In genomic region chr11:57425565-57426438, GRCh38 we compare ENCODE assay signal across 8 cellular contexts. TPM values are rescaled to one million over a fixed set of nuclear protein-coding genes. Genes with fewer than 3 reads are reported as not detected.
A peak's percentile ranks its signal among the peaks of the same experiment; 100 is the strongest.
DNase-seq lines count a peak whose midpoint lies in the region; ATAC-seq, FAIRE-seq and TF ChIP-seq lines count a peak whose summit lies in the region.

No MANE protein-coding gene starts in this region.

- peaks cover 46% of the 10 kb centered on the region for H3K4me1 Mint-ChIP-seq in activated CD4-positive, alpha-beta T cell treated with anti-CD3 and anti-CD28 coated beads for 36 hours
- peaks cover 59% of the 10 kb centered on the region for H3K4me1 Mint-ChIP-seq in stimulated activated naive CD8-positive, alpha-beta T cell treated with anti-CD3 and anti-CD28 coated beads, Interleukin-15, Interleukin-2, amounts not matched to agents 100 ng/mL and 50 ng/mL, for 24 hours (ENCODE audit: low read depth)

- no peaks in the 10 kb centered on the region for H3K27me3 Mint-ChIP-seq in activated CD4-positive, alpha-beta T cell treated with anti-CD3 and anti-CD28 coated beads for 36 hours
- H3K27me3 Mint-ChIP-seq in stimulated activated naive CD8-positive, alpha-beta T cell treated with anti-CD3 and anti-CD28 coated beads, Interleukin-15, Interleukin-2, amounts not matched to agents 100 ng/mL and 50 ng/mL, for 24 hours, result no peaks in the 10 kb centered on the region

- CTCF ChIA-PET in activated CD4-positive, alpha-beta T cell treated with anti-CD3 and anti-CD28 coated beads for 36 hours (lab: Charles Lee), result interaction anchor here (0.5 to 2.8 kb wide), 12 partner anchors 15 to 281 kb away, joined by 3 to 21 read pairs (median 3); partner anchors contain the start of gene RTN4RL2

- no peaks in the 10 kb centered on the region for H3K9me1 ChIP-seq in keratinocyte (ENCODE audit: control insufficient read depth, extremely low read depth, insufficient read depth, low read length)

- H3K4me3 ChIP-seq in astrocyte of the cerebellum (ENCODE audit: low read depth, low read length) (peak overlapping the region; percentile 46), keratinocyte (ENCODE audit: control insufficient read depth in 2 of 3, extremely low read depth in 1 of 3, insufficient read depth in 2 of 3, low read depth in 1 of 3, low read length in 3 of 3) (peak overlapping the region; percentile 4 to 80 (median 64))

- H3K36me3 ChIP-seq in keratinocyte (ENCODE audit: control insufficient read depth in 2 of 2, extremely low read depth in 1 of 2, insufficient read depth in 2 of 2, low read length in 2 of 2), result peaks cover 0 to 22% of the 10 kb centered on the region in 2 experiments

- H3K27me3 ChIP-seq in keratinocyte (ENCODE audit: control insufficient read depth, extremely low read depth, insufficient read depth, low read length), result no peaks in the 10 kb centered on the region

- H2AFZ ChIP-seq in keratinocyte (ENCODE audit: control insufficient read depth, low read length), result no peak overlapping the region

- ATAC-seq in activated CD4-positive, alpha-beta T cell treated with anti-CD3 and anti-CD28 coated beads for 36 hours, result no peak
- no peak for ATAC-seq in HG03097 (IDR thresholded peaks at IDR 0.05; ENCODE audit: low FRiP score, unreplicated experiment)

- no peaks in the 10 kb centered on the region for H3K9me3 ChIP-seq in keratinocyte (ENCODE audit: control insufficient read depth, low read depth, low read length)

- no peaks in the 10 kb centered on the region for H4K20me1 ChIP-seq in keratinocyte (ENCODE audit: control insufficient read depth, extremely low read depth, insufficient read depth, low read length)

- DNase-seq in activated CD4-positive, alpha-beta T cell treated with anti-CD3 and anti-CD28 coated beads for 36 hours, result peak; percentile 28
- DNase-seq in activated CD4-positive, alpha-beta T cell treated with anti-CD3 and anti-CD28 coated beads, Interleukin-2, amount 50 U/mL, for 1 hour, result no peak
- DNase-seq in astrocyte of the cerebellum (ENCODE audit: low read depth), result no peak
- no peak for DNase-seq in keratinocyte (ENCODE audit: low read depth, low spot score)
- DNase-seq in NCI-H1694 (lab: John Stamatoyannopoulos, UW), result no peak
- no peak for DNase-seq in SIG-M5 treated with dmso at 0.1 percent for 504 hours (lab: John Stamatoyannopoulos, UW; ENCODE audit: unreplicated experiment)

- H3K4me3 Mint-ChIP-seq in activated CD4-positive, alpha-beta T cell treated with anti-CD3 and anti-CD28 coated beads for 36 hours, result peak overlapping the region; percentile 98
- peak overlapping the region; percentile 96 for H3K4me3 Mint-ChIP-seq in stimulated activated naive CD8-positive, alpha-beta T cell treated with anti-CD3 and anti-CD28 coated beads, Interleukin-15, Interleukin-2, amounts not matched to agents 100 ng/mL and 50 ng/mL, for 24 hours

- H3K9ac ChIP-seq in keratinocyte (ENCODE audit: control insufficient read depth, extremely low read depth, insufficient read depth, low read length), result peak overlapping the region; percentile 91

- POLR2A ChIA-PET in activated CD4-positive, alpha-beta T cell treated with anti-CD3 and anti-CD28 coated beads for 36 hours (lab: Charles Lee), result interaction anchor here (1.4 to 1.7 kb wide), 2 partner anchors 32 to 316 kb away, joined by 5 read pairs; partner anchors contain the start of gene SELENOH

- dilution Hi-C loops in keratinocyte (cut with MboI; ENCODE audit: extremely low pct_ligation_motif_present, low sequenced_read_pairs), result no loop called here

- peaks cover 42% of the 10 kb centered on the region for H3K4me1 ChIP-seq in keratinocyte (ENCODE audit: control insufficient read depth, extremely low read depth, insufficient read depth, low read length)

- intact Hi-C loops in activated CD4-positive, alpha-beta T cell treated with anti-CD3 and anti-CD28 coated beads for 36 hours (cut with DNase I, micrococcal nuclease), result loop anchor here (1.0 to 5.0 kb wide), 17 partner anchors 20 to 1716 kb away; partner anchors contain the start of genes MED19 (in 2 of the 2), TMX2 (in 2 of the 2), CLP1 (in 1 of the 2) and FAM111A (in 1 of the 2)

- peak overlapping the region; percentile 95 for H3K27ac Mint-ChIP-seq in activated CD4-positive, alpha-beta T cell treated with anti-CD3 and anti-CD28 coated beads for 36 hours
- peak overlapping the region; percentile 96 for H3K27ac Mint-ChIP-seq in stimulated activated naive CD8-positive, alpha-beta T cell treated with anti-CD3 and anti-CD28 coated beads, Interleukin-15, Interleukin-2, amounts not matched to agents 100 ng/mL and 50 ng/mL, for 24 hours

- no peaks in the 10 kb centered on the region for H3K9me3 Mint-ChIP-seq in activated CD4-positive, alpha-beta T cell treated with anti-CD3 and anti-CD28 coated beads for 36 hours (ENCODE audit: low read depth)
- H3K9me3 Mint-ChIP-seq in stimulated activated naive CD8-positive, alpha-beta T cell treated with anti-CD3 and anti-CD28 coated beads, Interleukin-15, Interleukin-2, amounts not matched to agents 100 ng/mL and 50 ng/mL, for 24 hours, result no peaks in the 10 kb centered on the region

- H3K36me3 Mint-ChIP-seq in activated CD4-positive, alpha-beta T cell treated with anti-CD3 and anti-CD28 coated beads for 36 hours (ENCODE audit: low read depth), result peaks cover 59% of the 10 kb centered on the region
- peaks cover 58% of the 10 kb centered on the region for H3K36me3 Mint-ChIP-seq in stimulated activated naive CD8-positive, alpha-beta T cell treated with anti-CD3 and anti-CD28 coated beads, Interleukin-15, Interleukin-2, amounts not matched to agents 100 ng/mL and 50 ng/mL, for 24 hours (ENCODE audit: low read depth)

- peaks cover 32% of the 10 kb centered on the region for H3K79me2 ChIP-seq in keratinocyte (ENCODE audit: control insufficient read depth, insufficient read depth, low read length)

- H3K27ac ChIP-seq in keratinocyte (ENCODE audit: control insufficient read depth, insufficient read depth, low read length), result peak overlapping the region; percentile 98

- H3K4me2 ChIP-seq in keratinocyte (ENCODE audit: control insufficient read depth, extremely low read depth, insufficient read depth, low read depth, low read length), result peak overlapping the region; percentile 75

- peak; percentile 23 for FAIRE-seq in keratinocyte (lab: Jason Lieb, UNC)

- in situ Hi-C loops in astrocyte of the cerebellum (cut with HindIII; ENCODE audit: low sequenced_read_pairs), result no loop called here

- TF ChIP-seq CTCF in astrocyte of the cerebellum (IDR thresholded peaks at IDR 0.05; ENCODE audit: low read depth, low read length, missing control alignments) (no peak), keratinocyte (optimal IDR thresholded peaks at IDR 0.05 in 1 of 3, IDR thresholded peaks at IDR 0.05 in 1 of 3, conservative IDR thresholded peaks at IDR 0.05 in 1 of 3; ENCODE audit: extremely low read depth in 1 of 3, insufficient read depth in 2 of 3, low read length in 3 of 3) (no peak)

RNA-seq across cellular contexts. Expression of gene SLC43A3, which starts 1.1 kb away (rescaled TPM):
- 100 to 1,000 TPM; 268 to 333 TPM for total RNA-seq in activated CD4-positive, alpha-beta T cell treated with anti-CD3 and anti-CD28 coated beads for 36 hours
- 14.1 to 83.9 TPM (median 48.1 TPM) in 3 replicates for polyA plus RNA-seq in keratinocyte
- polyA plus RNA-seq in keratinocyte (2011; ENCODE audit: low read depth), result 3.1 TPM
- polyA plus RNA-seq in keratinocyte (2011; cell fraction: cytosol; rRNA removed), result 15.0 and 22.1 TPM in 2 replicates
- 40.2 and 49.1 TPM in 2 replicates for polyA plus RNA-seq in keratinocyte (2011; cell fraction: nucleus; rRNA removed)
- polyA plus RNA-seq in keratinocyte (2012; ENCODE audit: low replicate concordance), result 8.9 and 50.8 TPM in 2 replicates
- polyA minus RNA-seq in keratinocyte, result 35.7 to 91.4 TPM (median 88.4 TPM) in 3 replicates
- polyA minus RNA-seq in keratinocyte (2011; cell fraction: cytosol; rRNA and poly(A)+ RNA removed), result 23.4 TPM
- polyA minus RNA-seq in keratinocyte (2011; cell fraction: nucleus; rRNA and poly(A)+ RNA removed), result 20.5 and 26.0 TPM in 2 replicates

RNA-seq across cellular contexts. Expression of gene RTN4RL2, which starts 34.5 kb away (rescaled TPM):
- total RNA-seq in activated CD4-positive, alpha-beta T cell treated with anti-CD3 and anti-CD28 coated beads for 36 hours, result under 1 TPM; 0.33 to 0.39 TPM
- 0.03 to 0.12 TPM in 2 of 3 replicates, not detected in the other for polyA plus RNA-seq in keratinocyte
- polyA plus RNA-seq in keratinocyte (2011; ENCODE audit: low read depth), result not detected
- 0.18 TPM in 1 of 2 replicates, not detected in the other for polyA plus RNA-seq in keratinocyte (2011; cell fraction: cytosol; rRNA removed)
- polyA plus RNA-seq in keratinocyte (2011; cell fraction: nucleus; rRNA removed), result 0.13 TPM in 1 of 2 replicates, not detected in the other
- polyA plus RNA-seq in keratinocyte (2012; ENCODE audit: low replicate concordance), result 0.28 and 0.39 TPM in 2 replicates
- not detected in 3 replicates for polyA minus RNA-seq in keratinocyte
- not detected for polyA minus RNA-seq in keratinocyte (2011; cell fraction: cytosol; rRNA and poly(A)+ RNA removed)
- polyA minus RNA-seq in keratinocyte (2011; cell fraction: nucleus; rRNA and poly(A)+ RNA removed), result not detected in 2 replicates

RNA-seq across cellular contexts. Expression of gene PRG2, which starts 35.4 kb away (rescaled TPM):
- 1 to 10 TPM in 1 of 2 experiments, under 1 TPM in 1; 0.98 to 1.6 TPM for total RNA-seq in activated CD4-positive, alpha-beta T cell treated with anti-CD3 and anti-CD28 coated beads for 36 hours
- 0.09 TPM in 1 of 3 replicates, not detected in the others for polyA plus RNA-seq in keratinocyte
- polyA plus RNA-seq in keratinocyte (2011; ENCODE audit: low read depth), result not detected
- not detected in 2 replicates for polyA plus RNA-seq in keratinocyte (2011; cell fraction: cytosol; rRNA removed)
- polyA plus RNA-seq in keratinocyte (2011; cell fraction: nucleus; rRNA removed), result 0.24 and 0.41 TPM in 2 replicates
- not detected in 2 replicates for polyA plus RNA-seq in keratinocyte (2012; ENCODE audit: low replicate concordance)
- not detected in 3 replicates for polyA minus RNA-seq in keratinocyte
- not detected for polyA minus RNA-seq in keratinocyte (2011; cell fraction: cytosol; rRNA and poly(A)+ RNA removed)
- not detected in 2 replicates for polyA minus RNA-seq in keratinocyte (2011; cell fraction: nucleus; rRNA and poly(A)+ RNA removed)

RNA-seq across cellular contexts. Expression of gene PRG3, which starts 44.9 kb away (rescaled TPM):
- total RNA-seq in activated CD4-positive, alpha-beta T cell treated with anti-CD3 and anti-CD28 coated beads for 36 hours, result not detected
- not detected in 3 replicates for polyA plus RNA-seq in keratinocyte
- not detected for polyA plus RNA-seq in keratinocyte (2011; ENCODE audit: low read depth)
- not detected in 2 replicates for polyA plus RNA-seq in keratinocyte (2011; cell fraction: cytosol; rRNA removed)
- not detected in 2 replicates for polyA plus RNA-seq in keratinocyte (2011; cell fraction: nucleus; rRNA removed)
- polyA plus RNA-seq in keratinocyte (2012; ENCODE audit: low replicate concordance), result not detected in 2 replicates
- polyA minus RNA-seq in keratinocyte, result not detected in 3 replicates
- not detected for polyA minus RNA-seq in keratinocyte (2011; cell fraction: cytosol; rRNA and poly(A)+ RNA removed)
- polyA minus RNA-seq in keratinocyte (2011; cell fraction: nucleus; rRNA and poly(A)+ RNA removed), result not detected in 2 replicates
